1 cellular context compared by ENCODE assay signal in the genomic region with DNA sequence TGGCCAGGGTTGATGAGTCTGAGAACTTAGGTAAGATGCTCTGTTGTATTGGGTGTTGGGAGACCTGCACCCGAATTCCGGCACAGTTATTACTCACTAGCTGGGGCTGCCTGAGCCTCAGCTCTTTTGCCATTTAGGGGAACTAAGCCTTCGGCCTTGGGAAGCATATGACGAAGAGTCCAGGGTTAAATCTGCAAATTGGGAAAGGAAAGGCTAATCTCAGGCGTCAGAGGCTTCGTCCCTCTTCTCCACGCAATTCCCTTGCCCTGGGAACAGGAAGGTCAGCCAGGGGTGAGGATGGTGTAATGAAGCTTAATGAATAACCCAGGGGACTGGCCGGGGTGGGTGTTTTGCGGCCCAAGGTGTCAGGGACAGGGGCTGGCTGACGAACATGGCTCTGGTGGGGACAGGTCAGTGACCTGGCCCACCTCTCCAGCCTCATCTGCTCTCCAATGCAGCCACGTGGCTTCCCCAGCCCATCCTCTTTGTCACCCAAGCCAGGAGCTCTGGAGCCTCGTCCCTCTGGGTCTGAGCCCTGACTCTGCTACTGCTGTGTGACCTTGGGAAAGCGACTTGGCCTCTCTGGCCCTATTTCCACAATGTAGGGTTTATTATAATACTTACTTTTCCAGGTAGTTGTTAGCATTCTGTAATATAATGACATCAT.
TF ChIP-seq lines count a peak whose summit lies in the region.

No MANE protein-coding gene starts in this region.

TF ChIP-seq in SK-N-SH, 30 proteins besides CTCF, POLR2A, EP300 and RAD21 (continued from another document):
- TF ChIP-seq, protein P1, sequence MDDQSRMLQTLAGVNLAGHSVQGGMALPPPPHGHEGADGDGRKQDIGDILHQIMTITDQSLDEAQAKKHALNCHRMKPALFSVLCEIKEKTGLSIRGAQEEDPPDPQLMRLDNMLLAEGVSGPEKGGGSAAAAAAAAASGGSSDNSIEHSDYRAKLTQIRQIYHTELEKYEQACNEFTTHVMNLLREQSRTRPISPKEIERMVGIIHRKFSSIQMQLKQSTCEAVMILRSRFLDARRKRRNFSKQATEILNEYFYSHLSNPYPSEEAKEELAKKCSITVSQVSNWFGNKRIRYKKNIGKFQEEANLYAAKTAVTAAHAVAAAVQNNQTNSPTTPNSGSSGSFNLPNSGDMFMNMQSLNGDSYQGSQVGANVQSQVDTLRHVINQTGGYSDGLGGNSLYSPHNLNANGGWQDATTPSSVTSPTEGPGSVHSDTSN (IDR thresholded peaks at IDR 0.05): no peak
- TF ChIP-seq FOXJ3 (CRISPR knock-in tag; IDR thresholded peaks at IDR 0.05): no peak
- TF ChIP-seq NRF1 (IDR thresholded peaks at IDR 0.05; ENCODE audit: low read depth, low read length): no peak
- no peak for TF ChIP-seq CHD2 (IDR thresholded peaks at IDR 0.05; ENCODE audit: low read length, partially characterized antibody)
- TF ChIP-seq FOSL2 (IDR thresholded peaks at IDR 0.05; ENCODE audit: borderline replicate concordance, low read depth): no peak
- TF ChIP-seq, protein P2, sequence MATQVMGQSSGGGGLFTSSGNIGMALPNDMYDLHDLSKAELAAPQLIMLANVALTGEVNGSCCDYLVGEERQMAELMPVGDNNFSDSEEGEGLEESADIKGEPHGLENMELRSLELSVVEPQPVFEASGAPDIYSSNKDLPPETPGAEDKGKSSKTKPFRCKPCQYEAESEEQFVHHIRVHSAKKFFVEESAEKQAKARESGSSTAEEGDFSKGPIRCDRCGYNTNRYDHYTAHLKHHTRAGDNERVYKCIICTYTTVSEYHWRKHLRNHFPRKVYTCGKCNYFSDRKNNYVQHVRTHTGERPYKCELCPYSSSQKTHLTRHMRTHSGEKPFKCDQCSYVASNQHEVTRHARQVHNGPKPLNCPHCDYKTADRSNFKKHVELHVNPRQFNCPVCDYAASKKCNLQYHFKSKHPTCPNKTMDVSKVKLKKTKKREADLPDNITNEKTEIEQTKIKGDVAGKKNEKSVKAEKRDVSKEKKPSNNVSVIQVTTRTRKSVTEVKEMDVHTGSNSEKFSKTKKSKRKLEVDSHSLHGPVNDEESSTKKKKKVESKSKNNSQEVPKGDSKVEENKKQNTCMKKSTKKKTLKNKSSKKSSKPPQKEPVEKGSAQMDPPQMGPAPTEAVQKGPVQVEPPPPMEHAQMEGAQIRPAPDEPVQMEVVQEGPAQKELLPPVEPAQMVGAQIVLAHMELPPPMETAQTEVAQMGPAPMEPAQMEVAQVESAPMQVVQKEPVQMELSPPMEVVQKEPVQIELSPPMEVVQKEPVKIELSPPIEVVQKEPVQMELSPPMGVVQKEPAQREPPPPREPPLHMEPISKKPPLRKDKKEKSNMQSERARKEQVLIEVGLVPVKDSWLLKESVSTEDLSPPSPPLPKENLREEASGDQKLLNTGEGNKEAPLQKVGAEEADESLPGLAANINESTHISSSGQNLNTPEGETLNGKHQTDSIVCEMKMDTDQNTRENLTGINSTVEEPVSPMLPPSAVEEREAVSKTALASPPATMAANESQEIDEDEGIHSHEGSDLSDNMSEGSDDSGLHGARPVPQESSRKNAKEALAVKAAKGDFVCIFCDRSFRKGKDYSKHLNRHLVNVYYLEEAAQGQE (IDR thresholded peaks at IDR 0.05; ENCODE audit: low read depth, low read length): no peak
- no peak for TF ChIP-seq POLR2AphosphoS5 (IDR thresholded peaks at IDR 0.05; ENCODE audit: low read depth, low read length)
- no peak for TF ChIP-seq GABPA (IDR thresholded peaks at IDR 0.05; ENCODE audit: low read depth)
- no peak for TF ChIP-seq RXRA (IDR thresholded peaks at IDR 0.05; ENCODE audit: borderline replicate concordance, low read depth)
- TF ChIP-seq, protein P3, sequence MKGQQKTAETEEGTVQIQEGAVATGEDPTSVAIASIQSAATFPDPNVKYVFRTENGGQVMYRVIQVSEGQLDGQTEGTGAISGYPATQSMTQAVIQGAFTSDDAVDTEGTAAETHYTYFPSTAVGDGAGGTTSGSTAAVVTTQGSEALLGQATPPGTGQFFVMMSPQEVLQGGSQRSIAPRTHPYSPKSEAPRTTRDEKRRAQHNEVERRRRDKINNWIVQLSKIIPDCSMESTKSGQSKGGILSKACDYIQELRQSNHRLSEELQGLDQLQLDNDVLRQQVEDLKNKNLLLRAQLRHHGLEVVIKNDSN (IDR thresholded peaks at IDR 0.05; ENCODE audit: borderline replicate concordance, low read depth): no peak
- no peak for TF ChIP-seq ELF1 (IDR thresholded peaks at IDR 0.05)
- TF ChIP-seq, protein P4, sequence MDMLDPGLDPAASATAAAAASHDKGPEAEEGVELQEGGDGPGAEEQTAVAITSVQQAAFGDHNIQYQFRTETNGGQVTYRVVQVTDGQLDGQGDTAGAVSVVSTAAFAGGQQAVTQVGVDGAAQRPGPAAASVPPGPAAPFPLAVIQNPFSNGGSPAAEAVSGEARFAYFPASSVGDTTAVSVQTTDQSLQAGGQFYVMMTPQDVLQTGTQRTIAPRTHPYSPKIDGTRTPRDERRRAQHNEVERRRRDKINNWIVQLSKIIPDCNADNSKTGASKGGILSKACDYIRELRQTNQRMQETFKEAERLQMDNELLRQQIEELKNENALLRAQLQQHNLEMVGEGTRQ (IDR thresholded peaks at IDR 0.05; ENCODE audit: borderline replicate concordance, low read depth, low read length): no peak
- no peak for TF ChIP-seq JUND (IDR thresholded peaks at IDR 0.05)
- no peak for TF ChIP-seq GATA2 (CRISPR knock-in tag; IDR thresholded peaks at IDR 0.05)
- no peak for TF ChIP-seq EZH2phosphoT487 (IDR thresholded peaks at IDR 0.05; ENCODE audit: borderline replicate concordance, low read depth)
TF ChIP-seq in SK-N-SH: peak in this region for 0.
